Comparison of ENCODE assay signal across 10 cellular contexts in the genomic region with DNA sequence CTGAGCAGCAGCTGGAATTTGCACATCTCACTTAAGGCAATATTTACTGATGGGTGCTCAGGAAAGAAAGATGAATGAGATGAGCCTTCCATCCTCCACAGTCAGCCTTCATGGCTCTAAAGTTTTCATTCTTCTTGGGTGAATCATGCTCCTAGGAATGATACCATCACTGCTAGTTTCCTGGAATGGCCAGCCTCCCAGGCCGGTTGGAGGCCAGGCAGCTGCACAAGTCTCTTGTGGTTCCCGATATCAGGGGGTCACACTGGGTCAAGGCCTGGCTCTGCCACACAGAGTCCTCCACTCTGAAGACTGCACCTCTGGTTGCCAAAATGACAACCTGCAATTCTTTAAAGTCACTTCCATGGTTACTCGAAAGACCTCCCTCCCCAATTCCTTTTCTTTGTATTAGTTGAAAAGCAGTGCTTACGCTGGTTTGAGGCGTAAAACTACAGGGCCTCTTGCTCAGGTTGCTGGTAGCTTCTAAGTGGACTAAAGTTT. TPM values are rescaled to one million over a fixed set of nuclear protein-coding genes. Genes with fewer than 3 reads are reported as not detected.
DNase-seq lines count a peak whose midpoint lies in the region; ATAC-seq and TF ChIP-seq lines count a peak whose summit lies in the region.
"Had no signal": no experiment of that assay in that cellular context is flagged by ENCODE, and none has a peak within 500 bp of the region (broad histone marks: within the 10 kb centered on the region; RNA-seq: fewer than 3 reads in every experiment).

No MANE protein-coding gene starts in this region.

- H3K36me3 ChIP-seq in right atrium auricular region (no peaks in the 10 kb centered on the region), smooth muscle cell (ENCODE audit: low read depth) (no peaks in the 10 kb centered on the region)

- no peak overlapping the region for H3K4me2 ChIP-seq in smooth muscle cell

- H3K36me3 Mint-ChIP-seq in HFFc6 (ENCODE audit: low read depth) (no peaks in the 10 kb centered on the region), progenitor cell of endocrine pancreas (ENCODE audit: insufficient read depth) (no peaks in the 10 kb centered on the region)

- no peak overlapping the region for H3K9ac ChIP-seq in smooth muscle cell (ENCODE audit: low read depth)

- no peak overlapping the region for H2AFZ ChIP-seq in smooth muscle cell (ENCODE audit: low read depth)

- H3K9me3 ChIP-seq in right atrium auricular region (no peaks in the 10 kb centered on the region), smooth muscle cell (replicated peaks; ENCODE audit: low read depth) (no peaks in the 10 kb centered on the region)

- DNase-seq in HFFc6: peak; percentile 65
- peak; percentile 83 for DNase-seq in astrocyte of the cerebellum (ENCODE audit: low read depth)
- DNase-seq in right atrium auricular region (ENCODE audit: low spot score): peak; percentile 62
- no peak for DNase-seq in smooth muscle cell (lab: John Stamatoyannopoulos, UW; ENCODE audit: unreplicated experiment)
- no peak for DNase-seq in iPS-NIHi11 (ENCODE audit: low spot score)
- DNase-seq in SHP77 (lab: John Stamatoyannopoulos, UW): no peak
- no peak for DNase-seq in progenitor cell of endocrine pancreas (ENCODE audit: low spot score, unreplicated experiment)
- DNase-seq: activated T-cell treated with anti-CD3 and anti-CD28 coated beads for 4 hours had no signal

- H3K4me3 Mint-ChIP-seq in HFFc6: no peak overlapping the region
- H3K4me3 Mint-ChIP-seq in progenitor cell of endocrine pancreas (ENCODE audit: low read depth): no peak overlapping the region

- H3K4me1 ChIP-seq in right atrium auricular region: peaks cover 0 to 27% of the 10 kb centered on the region in 2 donors
- H3K4me1 ChIP-seq in smooth muscle cell (ENCODE audit: low read depth): no peaks in the 10 kb centered on the region

- no peaks in the 10 kb centered on the region for H3K9me3 Mint-ChIP-seq in HFFc6
- no peaks in the 10 kb centered on the region for H3K9me3 Mint-ChIP-seq in progenitor cell of endocrine pancreas (ENCODE audit: low read depth)

- H3K27ac ChIP-seq in right atrium auricular region: peak overlapping the region; percentile 16 to 40
- peak overlapping the region; percentile 5 for H3K27ac ChIP-seq in smooth muscle cell (ENCODE audit: low read depth)

- H3K79me2 ChIP-seq in smooth muscle cell (ENCODE audit: low read depth): no peaks in the 10 kb centered on the region

- TF ChIP-seq CTCF in HFFc6 (IDR thresholded peaks at IDR 0.05) (no peak), astrocyte of the cerebellum (IDR thresholded peaks at IDR 0.05; ENCODE audit: low read depth, low read length, missing control alignments) (no peak), right atrium auricular region (IDR thresholded peaks at IDR 0.05) (no peak), smooth muscle cell (IDR thresholded peaks at IDR 0.05; ENCODE audit: borderline replicate concordance, insufficient read depth, poor library complexity, severe bottlenecking) (no peak), progenitor cell of endocrine pancreas (IDR thresholded peaks at IDR 0.05; ENCODE audit: unreplicated experiment) (no peak)

- H3K27me3 Mint-ChIP-seq in HFFc6 (ENCODE audit: insufficient read depth) (no peaks in the 10 kb centered on the region), progenitor cell of endocrine pancreas (no peaks in the 10 kb centered on the region)

- no peak for ATAC-seq in GM19035 (IDR thresholded peaks at IDR 0.05; ENCODE audit: unreplicated experiment)

- H3K27me3 ChIP-seq in right atrium auricular region (no peaks in the 10 kb centered on the region), smooth muscle cell (ENCODE audit: low read depth) (no peaks in the 10 kb centered on the region)

- H3K4me1 Mint-ChIP-seq in HFFc6 (ENCODE audit: low read depth): peaks cover 40% of the 10 kb centered on the region
- peaks cover 10% of the 10 kb centered on the region for H3K4me1 Mint-ChIP-seq in progenitor cell of endocrine pancreas (ENCODE audit: low read depth)

- H3K4me3 ChIP-seq in astrocyte of the cerebellum (ENCODE audit: low read depth, low read length): no peak overlapping the region
- H3K4me3 ChIP-seq in right atrium auricular region: no peak overlapping the region
- no peak overlapping the region for H3K4me3 ChIP-seq in smooth muscle cell

- 47% methylated on average over 5 of the region's 5 CpGs for WGBS in smooth muscle cell (ENCODE audit: low lambda C conversion rate)

- no peaks in the 10 kb centered on the region for H4K20me1 ChIP-seq in smooth muscle cell (ENCODE audit: low read depth)

- in situ Hi-C loops in astrocyte of the cerebellum (cut with HindIII; ENCODE audit: low sequenced_read_pairs): no loop called here

- no peaks in the 10 kb centered on the region for H3F3A ChIP-seq in smooth muscle cell (ENCODE audit: low read depth)

- H3K27ac Mint-ChIP-seq in HFFc6: peak overlapping the region; percentile 70
- H3K27ac Mint-ChIP-seq in progenitor cell of endocrine pancreas: no peak overlapping the region

RNA-seq across cellular contexts. Expression of a gene that starts 46.2 kb away (rescaled TPM):
- total RNA-seq in HFFc6 (2021; fragmentation: NEBNext Ultra II Directional; extraction: Animal tissue kit (Norgen Biotek cat#: 25700)): not detected
- total RNA-seq in right atrium auricular region (10 to 100 TPM; 55.0 to 78.7 TPM), smooth muscle cell (0.76 and 1.1 TPM in 2 replicates), progenitor cell of endocrine pancreas (4.5 and 7.3 TPM in 2 replicates)
- polyA plus RNA-seq in smooth muscle cell: 1.2 TPM in 1 of 2 replicates, not detected in the other
- total RNA-seq: T-helper 1 cell treated with Interleukin-12 subunit alpha and Interleukin-12 subunit beta and Interleukin-4 antibody, amounts not matched to agents 30 ng/mL and 1 ng/mL, for 36 hours had no signal

Comparison
In these comparisons a context has a peak if more than half of its experiments do, and no peak if none do; other contexts are left out.
1. DNase-seq: peak in HFFc6 (single experiment), astrocyte of the cerebellum (single experiment) and right atrium auricular region (single experiment); none in smooth muscle cell (single experiment), iPS-NIHi11 (single experiment), SHP77 (0 of 2) and progenitor cell of endocrine pancreas (single experiment).